5 cellular contexts compared by ENCODE assay signal in genomic region chr2:59875836-59876235, GRCh38.
"Had no signal": no experiment of that assay in that cellular context is flagged by ENCODE, and none has a peak within 500 bp of the region (broad histone marks: within the 10 kb centered on the region; RNA-seq: fewer than 3 reads in every experiment).

No MANE protein-coding gene starts in this region.

- ATAC-seq: K562 had no signal

- H3K4me3 ChIP-seq: GM23248, K562 had no signal

- H3K4me3 Mint-ChIP-seq: H9 had no signal

- DNase-seq: GM23248, H9, HCEC 1CT, IMR-90 had no signal

- H3K27ac Mint-ChIP-seq: H9 had no signal

- H3K9ac ChIP-seq: GM23248 had no signal

- H2AFZ ChIP-seq: GM23248 had no signal

- H3K9me3 Mint-ChIP-seq: H9 had no signal

- H3K27ac ChIP-seq: GM23248 had no signal
